8 cellular contexts compared by ENCODE assay signal in genomic region chr9:131366745-131367401, GRCh38. TPM values are rescaled to one million over a fixed set of nuclear protein-coding genes. Genes with fewer than 3 reads are reported as not detected.
DNase-seq lines count a peak whose midpoint lies in the region; ATAC-seq and TF ChIP-seq lines count a peak whose summit lies in the region.

No MANE protein-coding gene starts in this region.

- no peak for DNase-seq in DND-41
- DNase-seq in NCI-H2227 treated with DMSO at 0.1 percent for 48 hours (lab: John Stamatoyannopoulos, UW), result peak; percentile 8
- peak; percentile 48 for DNase-seq in epithelial cell of esophagus (ENCODE audit: low read depth)
- DNase-seq in nephron progenitor cell, result peak; percentile 37
- DNase-seq in activated CD4-positive, alpha-beta memory T cell treated with anti-CD3 and anti-CD28 coated beads for 36 hours, result no peak
- DNase-seq in cortex of kidney (lab: John Stamatoyannopoulos, UW), result no peak
- no peak for DNase-seq in T1000 (lab: John Stamatoyannopoulos, UW)

- ATAC-seq in DND-41 (ENCODE audit: insufficient read depth, low read depth) (no peak), HG03432 (IDR thresholded peaks at IDR 0.05; ENCODE audit: unreplicated experiment) (no peak)

- no peaks in the 10 kb centered on the region for H4K20me1 ChIP-seq in DND-41 (ENCODE audit: insufficient read depth, low read length)

- H3K4me2 ChIP-seq in DND-41 (ENCODE audit: insufficient read depth, low read length), result no peak overlapping the region

- H3K27me3 Mint-ChIP-seq in nephron progenitor cell (ENCODE audit: low read depth, poor library complexity), result no peaks in the 10 kb centered on the region
- no peaks in the 10 kb centered on the region for H3K27me3 Mint-ChIP-seq in activated CD4-positive, alpha-beta memory T cell treated with anti-CD3 and anti-CD28 coated beads for 36 hours

- peaks cover under 1% of the 10 kb centered on the region; the same call in 1 of the 2 replicates for H3K4me1 ChIP-seq in DND-41 (ENCODE audit: insufficient read depth, low read length)

- H3K4me3 ChIP-seq in DND-41 (ENCODE audit: low read depth in 1 of 2, low read length in 2 of 2) (no peak overlapping the region), epithelial cell of esophagus (ENCODE audit: low read length) (no peak overlapping the region)

- H2AFZ ChIP-seq in DND-41 (ENCODE audit: low read depth, low read length), result no peak overlapping the region

- intact Hi-C loops in activated CD4-positive, alpha-beta memory T cell treated with anti-CD3 and anti-CD28 coated beads for 36 hours (cut with micrococcal nuclease), result no loop called here

- no peaks in the 10 kb centered on the region for H3K9me3 Mint-ChIP-seq in nephron progenitor cell
- no peaks in the 10 kb centered on the region for H3K9me3 Mint-ChIP-seq in activated CD4-positive, alpha-beta memory T cell treated with anti-CD3 and anti-CD28 coated beads for 36 hours

- POLR2A ChIA-PET in activated CD4-positive, alpha-beta memory T cell treated with anti-CD3 and anti-CD28 coated beads for 36 hours (lab: Charles Lee), result no interaction called here

- peaks cover 10% of the 10 kb centered on the region for H3K4me1 Mint-ChIP-seq in nephron progenitor cell
- peaks cover 1% of the 10 kb centered on the region for H3K4me1 Mint-ChIP-seq in activated CD4-positive, alpha-beta memory T cell treated with anti-CD3 and anti-CD28 coated beads for 36 hours (ENCODE audit: low read depth)

- 0 out of 2 replicates have a peak, but pooled peaks cover under 1% of the 10 kb centered on the region for H3K79me2 ChIP-seq in DND-41 (ENCODE audit: insufficient read depth, low read length)

- no peaks in the 10 kb centered on the region for H3K36me3 ChIP-seq in DND-41 (ENCODE audit: insufficient read depth, low read length)

- no peaks in the 10 kb centered on the region for H3K36me3 Mint-ChIP-seq in nephron progenitor cell (ENCODE audit: low read depth)
- no peaks in the 10 kb centered on the region for H3K36me3 Mint-ChIP-seq in activated CD4-positive, alpha-beta memory T cell treated with anti-CD3 and anti-CD28 coated beads for 36 hours

- TF ChIP-seq CTCF in DND-41 (IDR thresholded peaks at IDR 0.05; ENCODE audit: borderline replicate concordance, extremely low read depth, low read length, poor library complexity, severe bottlenecking), result peak; percentile 39
- no peak for TF ChIP-seq CTCF in epithelial cell of esophagus (IDR thresholded peaks at IDR 0.05; ENCODE audit: insufficient read depth, low read depth, low read length, missing control alignments)
- TF ChIP-seq CTCF in nephron progenitor cell (IDR thresholded peaks at IDR 0.05), result no peak

- no peak overlapping the region for H3K27ac Mint-ChIP-seq in nephron progenitor cell
- no peak overlapping the region for H3K27ac Mint-ChIP-seq in activated CD4-positive, alpha-beta memory T cell treated with anti-CD3 and anti-CD28 coated beads for 36 hours

- H3K9ac ChIP-seq in DND-41 (ENCODE audit: low read depth, low read length), result no peak overlapping the region

- no peaks in the 10 kb centered on the region for H3K9me3 ChIP-seq in DND-41 (ENCODE audit: insufficient read depth, low read length, severe bottlenecking)

- no peak overlapping the region for H3K27ac ChIP-seq in DND-41 (ENCODE audit: low read length)

- H3K4me3 Mint-ChIP-seq in nephron progenitor cell, result no peak overlapping the region
- H3K4me3 Mint-ChIP-seq in activated CD4-positive, alpha-beta memory T cell treated with anti-CD3 and anti-CD28 coated beads for 36 hours, result no peak overlapping the region

- CTCF ChIA-PET in activated CD4-positive, alpha-beta memory T cell treated with anti-CD3 and anti-CD28 coated beads for 36 hours (lab: Charles Lee), result interaction anchor here (0.8 to 1.4 kb wide), 2 partner anchors 15 to 111 kb away, joined by 3 read pairs; no protein-coding TSS in a partner anchor

- no peaks in the 10 kb centered on the region for H3K27me3 ChIP-seq in DND-41 (ENCODE audit: insufficient read depth, low read length, poor library complexity)

RNA-seq across cellular contexts. Expression of gene PRRC2B, which starts 27.0 kb away (rescaled TPM):
- 100 to 1,000 TPM; 127 to 135 TPM for total RNA-seq in activated CD4-positive, alpha-beta memory T cell treated with anti-CD3 and anti-CD28 coated beads for 36 hours

Comparison
In these comparisons a context has a peak if more than half of its experiments do, and no peak if none do; other contexts are left out.
1. DNase-seq: peak in NCI-H2227 treated with DMSO at 0.1 percent for 48 hours (single experiment), epithelial cell of esophagus (single experiment) and nephron progenitor cell (single experiment); none in DND-41 (single experiment), activated CD4-positive, alpha-beta memory T cell treated with anti-CD3 and anti-CD28 coated beads for 36 hours (single experiment), cortex of kidney (single experiment) and T1000 (single experiment).